Comparison of ENCODE assay signal across 33 cellular contexts in the genomic region with DNA sequence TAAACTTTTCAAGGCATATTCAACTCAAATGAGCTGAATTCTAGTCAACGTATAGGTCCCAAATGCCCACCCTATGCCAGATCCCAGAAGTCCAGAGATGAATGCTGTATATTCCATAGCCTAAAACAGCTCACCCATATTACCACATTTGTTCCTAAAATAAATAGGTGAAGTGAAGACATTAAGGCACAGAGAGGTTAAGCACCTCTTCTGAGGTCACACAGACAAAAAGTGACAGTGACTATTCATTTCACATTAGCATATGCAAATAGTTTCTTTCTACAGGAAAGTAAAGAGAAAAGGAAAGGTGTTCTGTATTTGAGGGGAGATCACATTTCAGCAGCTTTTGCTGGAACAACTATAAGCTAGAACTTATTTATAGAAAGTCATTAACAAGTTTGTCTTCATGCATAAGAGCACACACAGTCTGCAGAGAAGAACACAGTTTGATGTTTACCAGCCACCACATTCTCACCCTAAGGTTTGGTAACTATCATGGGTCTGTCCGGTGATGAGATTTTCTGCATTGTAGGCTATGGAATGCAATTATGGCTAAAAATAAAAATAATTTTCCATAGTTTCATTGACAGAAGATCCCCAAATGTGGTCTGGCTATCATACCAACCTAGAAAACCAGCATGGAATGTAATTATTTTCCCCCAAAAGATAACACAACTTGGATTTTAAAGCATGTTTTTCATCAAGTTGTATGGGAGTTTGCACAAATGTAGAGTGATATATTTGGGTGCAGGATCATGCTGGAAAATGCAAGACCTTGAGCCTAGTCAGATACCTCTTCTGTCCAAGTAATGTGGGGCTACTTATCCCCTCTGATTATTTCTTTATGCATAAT.
"Had no signal": no experiment of that assay in that cellular context is flagged by ENCODE, and none has a peak within 500 bp of the region (broad histone marks: within the 10 kb centered on the region; RNA-seq: fewer than 3 reads in every experiment).

No MANE protein-coding gene starts in this region.

- H3K9me3 ChIP-seq: adrenal gland, body of pancreas, MG63 had no signal

- DNase-seq: activated CD4-positive, alpha-beta T cell treated with anti-CD3 and anti-CD28 coated beads for 36 hours; activated CD4-positive, alpha-beta T cell treated with anti-CD3 and anti-CD28 coated beads, Interleukin-2, amount 10 ng/mL, durations not matched to agents 7 days and 5 days; activated CD4-positive, alpha-beta T cell treated with anti-CD3 and anti-CD28 coated beads, Interleukin-2, amount 50 U/mL, for 48 hours; activated CD8-positive, alpha-beta T cell treated with anti-CD3 and anti-CD28 coated beads, Interleukin-2, amount 10 ng/mL, durations not matched to agents 7 days and 5 days; activated gamma-delta T cell treated with Interleukin-2 at 50 U/mL for 16 hours; activated naive CD4-positive, alpha-beta T cell treated with anti-CD3 and anti-CD28 coated beads for 36 hours; activated T-cell treated with anti-CD3 and anti-CD28 coated beads, Interleukin-2, amount 50 U/mL, for 24 hours; adrenal gland; body of pancreas; caudate nucleus; cerebellar nuclear complex; cortex of kidney; Kasumi-1; MG63; NCI-H1048; NCI-H1105 treated with DMSO at 0.1 percent for 48 hours; NCI-H1436; NCI-H1694; NCI-H1930; NCI-H2081 treated with DMSO at 0.1 percent for 48 hours; NCI-H345; NCI-H69; PC-9; SIG-M5 had no signal

- FAIRE-seq: astrocyte, bronchial epithelial cell, RCC 7860, TTC549 had no signal

- H3K4me2 ChIP-seq: PC-9 had no signal

- H2AFZ ChIP-seq: PC-9 had no signal

- H3K4me1 ChIP-seq: adrenal gland, body of pancreas had no signal

- ATAC-seq: activated CD4-positive, alpha-beta T cell treated with anti-CD3 and anti-CD28 coated beads for 36 hours; activated CD4-positive, CD25-positive, alpha-beta regulatory T cell treated with anti-CD3 and anti-CD28 coated beads, Interleukin-2, amount 50 U/mL, for 24 hours; activated CD8-positive, alpha-beta T cell treated with anti-CD3 and anti-CD28 coated beads, Interleukin-2, amount 10 ng/mL, durations not matched to agents 7 days and 5 days; activated naive CD4-positive, alpha-beta T cell treated with anti-CD3 and anti-CD28 coated beads, Interleukin-2, amount 50 U/mL, for 72 hours; body of pancreas; Right ventricle myocardium inferior; WTC11 had no signal

- H3K4me3 ChIP-seq: adrenal gland, body of pancreas, MG63, PC-9 had no signal

- H3K36me3 ChIP-seq: adrenal gland, MG63 had no signal

- H3K27me3 ChIP-seq: adrenal gland, body of pancreas had no signal

- H3K27ac ChIP-seq: adrenal gland, body of pancreas, PC-9, RWPE1 had no signal
